Comparison of ENCODE assay signal across 1 cellular context in genomic region chrX:109489174-109489573, GRCh38.
TF ChIP-seq lines count a peak whose summit lies in the region.

No MANE protein-coding gene starts in this region.

TF ChIP-seq in HepG2, 621 proteins besides CTCF, POLR2A, EP300 and RAD21:
- TF ChIP-seq, protein P1, sequence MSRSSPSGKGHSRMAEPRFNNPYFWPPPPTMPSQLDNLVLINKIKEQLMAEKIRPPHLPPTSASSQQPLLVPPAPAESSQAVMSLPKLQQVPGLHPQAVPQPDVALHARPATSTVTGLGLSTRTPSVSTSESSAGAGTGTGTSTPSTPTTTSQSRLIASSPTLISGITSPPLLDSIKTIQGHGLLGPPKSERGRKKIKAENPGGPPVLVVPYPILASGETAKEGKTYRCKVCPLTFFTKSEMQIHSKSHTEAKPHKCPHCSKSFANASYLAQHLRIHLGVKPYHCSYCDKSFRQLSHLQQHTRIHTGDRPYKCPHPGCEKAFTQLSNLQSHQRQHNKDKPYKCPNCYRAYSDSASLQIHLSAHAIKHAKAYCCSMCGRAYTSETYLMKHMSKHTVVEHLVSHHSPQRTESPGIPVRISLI (CRISPR knock-in tag; IDR thresholded peaks at IDR 0.05; ENCODE audit: borderline replicate concordance) = peak; percentile 19; the same call in 1 of the 2 replicates
- TF ChIP-seq ZBTB26 (CRISPR knock-in tag; IDR thresholded peaks at IDR 0.05; ENCODE audit: borderline replicate concordance) (0 out of 2 replicates have a peak, but pooled peaks have one; percentile 24), NFRKB (IDR thresholded peaks at IDR 0.05) (no peak), HNF4A (CRISPR knock-in tag; IDR thresholded peaks at IDR 0.05) (peak; percentile 19; the same call in 1 of the 2 replicates), PITX1 (CRISPR knock-in tag; IDR thresholded peaks at IDR 0.05) (0 out of 2 replicates have a peak, but pooled peaks have one; percentile 19), ZNF75D (CRISPR knock-in tag; IDR thresholded peaks at IDR 0.05; ENCODE audit: borderline replicate concordance) (no peak)
- TF ChIP-seq, protein P2, sequence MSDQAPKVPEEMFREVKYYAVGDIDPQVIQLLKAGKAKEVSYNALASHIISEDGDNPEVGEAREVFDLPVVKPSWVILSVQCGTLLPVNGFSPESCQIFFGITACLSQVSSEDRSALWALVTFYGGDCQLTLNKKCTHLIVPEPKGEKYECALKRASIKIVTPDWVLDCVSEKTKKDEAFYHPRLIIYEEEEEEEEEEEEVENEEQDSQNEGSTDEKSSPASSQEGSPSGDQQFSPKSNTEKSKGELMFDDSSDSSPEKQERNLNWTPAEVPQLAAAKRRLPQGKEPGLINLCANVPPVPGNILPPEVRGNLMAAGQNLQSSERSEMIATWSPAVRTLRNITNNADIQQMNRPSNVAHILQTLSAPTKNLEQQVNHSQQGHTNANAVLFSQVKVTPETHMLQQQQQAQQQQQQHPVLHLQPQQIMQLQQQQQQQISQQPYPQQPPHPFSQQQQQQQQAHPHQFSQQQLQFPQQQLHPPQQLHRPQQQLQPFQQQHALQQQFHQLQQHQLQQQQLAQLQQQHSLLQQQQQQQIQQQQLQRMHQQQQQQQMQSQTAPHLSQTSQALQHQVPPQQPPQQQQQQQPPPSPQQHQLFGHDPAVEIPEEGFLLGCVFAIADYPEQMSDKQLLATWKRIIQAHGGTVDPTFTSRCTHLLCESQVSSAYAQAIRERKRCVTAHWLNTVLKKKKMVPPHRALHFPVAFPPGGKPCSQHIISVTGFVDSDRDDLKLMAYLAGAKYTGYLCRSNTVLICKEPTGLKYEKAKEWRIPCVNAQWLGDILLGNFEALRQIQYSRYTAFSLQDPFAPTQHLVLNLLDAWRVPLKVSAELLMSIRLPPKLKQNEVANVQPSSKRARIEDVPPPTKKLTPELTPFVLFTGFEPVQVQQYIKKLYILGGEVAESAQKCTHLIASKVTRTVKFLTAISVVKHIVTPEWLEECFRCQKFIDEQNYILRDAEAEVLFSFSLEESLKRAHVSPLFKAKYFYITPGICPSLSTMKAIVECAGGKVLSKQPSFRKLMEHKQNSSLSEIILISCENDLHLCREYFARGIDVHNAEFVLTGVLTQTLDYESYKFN (CRISPR knock-in tag; conservative IDR thresholded peaks at IDR 0.05) = peak; percentile 64; the same call in 1 of the 2 replicates
